In genomic region chr14:58922211-58922940, GRCh38 we compare ENCODE assay signal across 16 cellular contexts.
DNase-seq lines count a peak whose midpoint lies in the region; ATAC-seq, FAIRE-seq and TF ChIP-seq lines count a peak whose summit lies in the region.
"Had no signal": no experiment of that assay in that cellular context is flagged by ENCODE, and none has a peak within 500 bp of the region (broad histone marks: within the 10 kb centered on the region; RNA-seq: fewer than 3 reads in every experiment).

No MANE protein-coding gene starts in this region.

- no peak overlapping the region for H2BK120ac ChIP-seq in IMR-90 (ENCODE audit: low read depth, low read length)

- no peak overlapping the region for H2BK15ac ChIP-seq in IMR-90 (ENCODE audit: low read depth, low read length)

- no peaks in the 10 kb centered on the region for H3K9me3 ChIP-seq in IMR-90 (ENCODE audit: control insufficient read depth, insufficient read depth, low read length)
- H3K9me3 ChIP-seq in kidney (ENCODE audit: control insufficient read depth in 1 of 2, low read length in 2 of 2): no peaks in the 10 kb centered on the region

- no peaks in the 10 kb centered on the region for H4K20me1 ChIP-seq in IMR-90 (ENCODE audit: insufficient read depth, low read length)
- H4K20me1 ChIP-seq: BLaER1 treated with 17β-estradiol and CSF1 and Interleukin-3, amounts not matched to agents 10 nM and 100 nM had no signal

- no peak overlapping the region for H4K8ac ChIP-seq in IMR-90 (ENCODE audit: low read depth in 2 of 2, low read length in 2 of 2)

- no TSS peak for BruUV-seq in IMR-90 (replicated peaks; lab: Mats Ljungman, UMichigan)

- TF ChIP-seq CTCF in AG10803 (conservative IDR thresholded peaks at IDR 0.05; ENCODE audit: low read length) (no peak), IMR-90 (conservative IDR thresholded peaks at IDR 0.05; ENCODE audit: low read depth, low read length) (no peak), kidney (IDR thresholded peaks at IDR 0.05; ENCODE audit: borderline replicate concordance, extremely low read depth, insufficient read depth) (no peak)

- H4K5ac ChIP-seq in IMR-90 (ENCODE audit: low read depth, low read length): no peak overlapping the region

- no peak overlapping the region for H3K56ac ChIP-seq in IMR-90 (ENCODE audit: extremely low read depth, insufficient read depth, low read length)

- no peak overlapping the region for H2AK9ac ChIP-seq in IMR-90 (replicated peaks; ENCODE audit: low read depth, low read length, poor library complexity)

- 0 out of 2 replicates have a peak, but pooled peaks cover 4% of the 10 kb centered on the region for H3K9me1 ChIP-seq in IMR-90 (ENCODE audit: insufficient read depth, low read length)

- H3K36me3 ChIP-seq in IMR-90 (ENCODE audit: control insufficient read depth, insufficient read depth, low read length) (no peaks in the 10 kb centered on the region), kidney (ENCODE audit: control insufficient read depth in 1 of 2, insufficient read depth in 2 of 2, low read length in 2 of 2) (no peaks in the 10 kb centered on the region)
- H3K36me3 ChIP-seq: BLaER1 treated with 17β-estradiol and CSF1 and Interleukin-3, amounts not matched to agents 10 nM and 100 nM had no signal

- H3K14ac ChIP-seq in IMR-90 (replicated peaks; ENCODE audit: low read depth, low read length): no peak overlapping the region; the same call in 1 of the 2 replicates

- H3K4me3 ChIP-seq in AG10803 (ENCODE audit: low read length) (no peak overlapping the region), IMR-90 (ENCODE audit: insufficient read depth, low read depth, low read length) (no peak overlapping the region), kidney (ENCODE audit: low read length in 2 of 2) (no peak overlapping the region)
- H3K4me3 ChIP-seq: BLaER1 treated with 17β-estradiol and CSF1 and Interleukin-3, amounts not matched to agents 10 nM and 100 nM had no signal

- TF ChIP-seq RAD21 in IMR-90 (IDR thresholded peaks at IDR 0.05; ENCODE audit: low read length): no peak

- no peak overlapping the region for H2AFZ ChIP-seq in IMR-90 (replicated peaks; ENCODE audit: low read length, poor library complexity)

- ATAC-seq in IMR-90 (ENCODE audit: low read depth): peak; percentile 35; the same call in 1 of the 2 replicates
- ATAC-seq in GM21423 (IDR thresholded peaks at IDR 0.05; ENCODE audit: unreplicated experiment): no peak
- no peak for ATAC-seq in GM19463 (IDR thresholded peaks at IDR 0.05; ENCODE audit: unreplicated experiment)
- ATAC-seq: HepG2 had no signal

- intact Hi-C loops in IMR-90 (cut with micrococcal nuclease) (no loop called here), kidney (cut with DNase I) (no loop called here)

- peak overlapping the region; percentile 22; the same call in 1 of the 2 replicates for H3K4me2 ChIP-seq in IMR-90 (ENCODE audit: low read depth, low read length)
- H3K4me2 ChIP-seq: BLaER1 treated with 17β-estradiol and CSF1 and Interleukin-3, amounts not matched to agents 10 nM and 100 nM had no signal

- WGBS in IMR-90 (ENCODE audit: extremely low coverage in 2 of 2, insufficient read length in 1 of 2), 2 experiments: no CpG with 5 or more reads among the region's 3 CpGs

- DNase-seq in AG10803 (ENCODE audit: low read depth): peak; percentile 70
- DNase-seq in IMR-90: peak; percentile 33
- peak; percentile 63 for DNase-seq in astrocyte of the hippocampus (ENCODE audit: low read depth, low spot score)
- DNase-seq in foreskin melanocyte: peak; percentile 11
- DNase-seq in cerebellar cortex (ENCODE audit: low spot score): no peak
- DNase-seq in kidney: no peak
- DNase-seq: 8988T, Karpas-422, NCI-H1417, NCI-H2029, NCI-H524 treated with DMSO at 0.1 percent for 48 hours had no signal

- no peak overlapping the region for H4K91ac ChIP-seq in IMR-90 (ENCODE audit: insufficient read depth, low read depth, low read length)

- no peak overlapping the region for H3K27ac ChIP-seq in IMR-90 (ENCODE audit: insufficient read depth, low read length)
- H3K27ac ChIP-seq in kidney (ENCODE audit: low read depth in 2 of 2, low read length in 2 of 2): no peak overlapping the region
- H3K27ac ChIP-seq: BLaER1 treated with 17β-estradiol and CSF1 and Interleukin-3, amounts not matched to agents 10 nM and 100 nM; RWPE1 had no signal

- POLR2A ChIA-PET in IMR-90 (lab: Charles Lee; ENCODE audit: unreplicated experiment): no interaction called here

- H2BK5ac ChIP-seq in IMR-90 (ENCODE audit: low read depth, low read length, poor library complexity, severe bottlenecking): no peak overlapping the region

- peaks cover 3% of the 10 kb centered on the region for H3K4me1 ChIP-seq in IMR-90 (ENCODE audit: control insufficient read depth, insufficient read depth, low read length)
- no peaks in the 10 kb centered on the region for H3K4me1 ChIP-seq in kidney (ENCODE audit: control insufficient read depth in 1 of 2, insufficient read depth in 1 of 2, low read depth in 1 of 2, low read length in 2 of 2)
- H3K4me1 ChIP-seq: BLaER1 treated with 17β-estradiol and CSF1 and Interleukin-3, amounts not matched to agents 10 nM and 100 nM had no signal

- no peak overlapping the region for H3K23ac ChIP-seq in IMR-90 (ENCODE audit: low read depth, low read length)

- dilution Hi-C loops in IMR-90 (cut with HindIII; ENCODE audit: low sequenced_read_pairs, unreplicated experiment): no loop called here

- peaks cover 4% of the 10 kb centered on the region; the same call in 1 of the 2 replicates for H3K27me3 ChIP-seq in IMR-90 (ENCODE audit: control insufficient read depth, insufficient read depth, low read length)
- H3K27me3 ChIP-seq: BLaER1 treated with 17β-estradiol and CSF1 and Interleukin-3, amounts not matched to agents 10 nM and 100 nM had no signal

- H3K4ac ChIP-seq in IMR-90 (ENCODE audit: low read depth, low read length): no peak overlapping the region

- in situ Hi-C loops in IMR-90 (cut with MboI; ENCODE audit: low sequenced_read_pairs): no loop called here

- H2BK20ac ChIP-seq in IMR-90 (ENCODE audit: low read depth, low read length): no peak overlapping the region; the same call in 1 of the 2 replicates

- no peak overlapping the region for H3K9ac ChIP-seq in IMR-90 (ENCODE audit: low read depth, low read length)
- no peak overlapping the region for H3K9ac ChIP-seq in kidney (ENCODE audit: low read length in 2 of 2)
- H3K9ac ChIP-seq: BLaER1 treated with 17β-estradiol and CSF1 and Interleukin-3, amounts not matched to agents 10 nM and 100 nM had no signal

- H3K79me1 ChIP-seq in IMR-90 (ENCODE audit: low read depth in 1 of 2, low read length in 2 of 2): no peaks in the 10 kb centered on the region

- FAIRE-seq in kidney (lab: Jason Lieb, UNC): no peak
- FAIRE-seq: HepG2 had no signal

- H3K18ac ChIP-seq in IMR-90 (ENCODE audit: low read depth, low read length): no peak overlapping the region

- TF ChIP-seq POLR2A in IMR-90 (IDR thresholded peaks at IDR 0.05; ENCODE audit: low read depth, low read length): no peak

- CTCF ChIA-PET in IMR-90 (lab: Yijun Ruan, JAX): no interaction called here

- H2AK5ac ChIP-seq in IMR-90 (ENCODE audit: low read depth, low read length): no peak overlapping the region

TF ChIP-seq in IMR-90, 13 proteins besides CTCF, POLR2A, EP300 and RAD21:
- no peak for TF ChIP-seq RFX5 (IDR thresholded peaks at IDR 0.05; ENCODE audit: low read depth, low read length)
- TF ChIP-seq FOS (IDR thresholded peaks at IDR 0.05; ENCODE audit: low read depth, low read length): no peak
- no peak for TF ChIP-seq MXI1 (IDR thresholded peaks at IDR 0.05; ENCODE audit: borderline replicate concordance, low read depth, low read length)
- no peak for TF ChIP-seq ELK1 (IDR thresholded peaks at IDR 0.05; ENCODE audit: borderline replicate concordance, low read depth, low read length)
- no peak for TF ChIP-seq SMC3 (IDR thresholded peaks at IDR 0.05; ENCODE audit: low read depth, low read length)
- no peak for TF ChIP-seq CHD1 (IDR thresholded peaks at IDR 0.05; ENCODE audit: low read depth, low read length)
- TF ChIP-seq CEBPB (IDR thresholded peaks at IDR 0.05; ENCODE audit: low read depth, low read length): no peak
- no peak for TF ChIP-seq MAFK (IDR thresholded peaks at IDR 0.05; ENCODE audit: low read depth, low read length)
- no peak for TF ChIP-seq RCOR1 (IDR thresholded peaks at IDR 0.05; ENCODE audit: insufficient replicate concordance, low read length)
- TF ChIP-seq MAZ (IDR thresholded peaks at IDR 0.05; ENCODE audit: borderline replicate concordance, low read depth, low read length): no peak
- no peak for TF ChIP-seq USF2 (IDR thresholded peaks at IDR 0.05; ENCODE audit: low read depth, low read length)
- no peak for TF ChIP-seq BHLHE40 (IDR thresholded peaks at IDR 0.05; ENCODE audit: low read depth, low read length)
- TF ChIP-seq NFE2L2 (IDR thresholded peaks at IDR 0.05; ENCODE audit: low read depth, low read length): no peak

Comparison
In these comparisons a context has a peak if more than half of its experiments do, and no peak if none do; other contexts are left out.
1. DNase-seq: peak in AG10803 (single experiment), IMR-90 (single experiment), astrocyte of the hippocampus (single experiment) and foreskin melanocyte (single experiment); none in cerebellar cortex (single experiment) and kidney (single experiment).